Comparison of ENCODE assay signal across 2 cellular contexts in the genomic region with DNA sequence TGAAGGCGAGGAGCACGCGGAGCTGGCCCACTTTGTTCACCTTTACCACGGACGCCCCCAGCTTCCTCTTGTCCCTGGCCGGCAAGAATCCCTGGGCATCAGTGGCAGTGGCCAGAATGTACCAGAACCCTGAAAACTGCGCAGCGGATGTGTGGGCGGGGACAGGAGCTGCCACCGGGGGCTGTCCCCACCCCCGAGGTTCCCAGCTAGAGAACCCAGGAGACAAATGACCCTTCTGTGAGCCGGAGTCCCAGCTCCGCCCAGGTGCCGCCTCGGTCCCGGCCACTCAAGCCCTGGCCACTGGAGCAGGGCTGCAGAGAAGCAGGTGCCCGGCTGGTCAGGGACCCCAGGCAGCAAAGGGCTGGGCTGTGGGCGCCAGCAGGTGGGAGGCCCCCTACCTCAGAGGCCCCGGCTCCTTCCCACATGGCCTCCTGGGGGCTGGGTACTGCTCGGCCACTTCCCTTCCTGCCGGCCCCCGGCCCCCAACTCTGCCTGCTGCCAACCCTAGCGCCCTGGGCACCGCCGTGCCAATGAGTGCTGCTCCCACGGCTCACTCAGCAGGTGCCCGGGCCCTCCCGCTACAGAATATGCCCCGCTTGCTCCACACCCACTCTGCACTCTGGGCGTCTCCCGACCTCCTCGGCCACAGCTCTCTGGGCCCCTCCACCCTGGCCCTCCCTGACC.
A peak's percentile ranks its signal among the peaks of the same experiment; 100 is the strongest.
TF ChIP-seq lines count a peak whose summit lies in the region.

No MANE protein-coding gene starts in this region.

TF ChIP-seq in GM12891, 5 proteins besides CTCF, POLR2A, EP300 and RAD21:
- TF ChIP-seq POLR2AphosphoS5 (IDR thresholded peaks at IDR 0.05; ENCODE audit: low read depth, low read length) (no peak), TAF1 (IDR thresholded peaks at IDR 0.05; ENCODE audit: low read depth, low read length) (no peak), PAX5 (IDR thresholded peaks at IDR 0.05; ENCODE audit: insufficient read depth, low read length, severe bottlenecking) (no peak), POU2F2 (IDR thresholded peaks at IDR 0.05; ENCODE audit: low read depth, low read length) (no peak), SPI1 (IDR thresholded peaks at IDR 0.05; ENCODE audit: low read depth, low read length) (no peak)

TF ChIP-seq in K562, 482 proteins besides CTCF, POLR2A, EP300 and RAD21:
- TF ChIP-seq GABPB1 (CRISPR knock-in tag; IDR thresholded peaks at IDR 0.05), result no peak
- TF ChIP-seq, protein P1, sequence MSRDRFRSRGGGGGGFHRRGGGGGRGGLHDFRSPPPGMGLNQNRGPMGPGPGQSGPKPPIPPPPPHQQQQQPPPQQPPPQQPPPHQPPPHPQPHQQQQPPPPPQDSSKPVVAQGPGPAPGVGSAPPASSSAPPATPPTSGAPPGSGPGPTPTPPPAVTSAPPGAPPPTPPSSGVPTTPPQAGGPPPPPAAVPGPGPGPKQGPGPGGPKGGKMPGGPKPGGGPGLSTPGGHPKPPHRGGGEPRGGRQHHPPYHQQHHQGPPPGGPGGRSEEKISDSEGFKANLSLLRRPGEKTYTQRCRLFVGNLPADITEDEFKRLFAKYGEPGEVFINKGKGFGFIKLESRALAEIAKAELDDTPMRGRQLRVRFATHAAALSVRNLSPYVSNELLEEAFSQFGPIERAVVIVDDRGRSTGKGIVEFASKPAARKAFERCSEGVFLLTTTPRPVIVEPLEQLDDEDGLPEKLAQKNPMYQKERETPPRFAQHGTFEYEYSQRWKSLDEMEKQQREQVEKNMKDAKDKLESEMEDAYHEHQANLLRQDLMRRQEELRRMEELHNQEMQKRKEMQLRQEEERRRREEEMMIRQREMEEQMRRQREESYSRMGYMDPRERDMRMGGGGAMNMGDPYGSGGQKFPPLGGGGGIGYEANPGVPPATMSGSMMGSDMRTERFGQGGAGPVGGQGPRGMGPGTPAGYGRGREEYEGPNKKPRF (IDR thresholded peaks at IDR 0.05; ENCODE audit: low read depth, low read length), result no peak
- TF ChIP-seq ZNF263 (CRISPR knock-in tag; IDR thresholded peaks at IDR 0.05; ENCODE audit: borderline replicate concordance), result no peak
- no peak for TF ChIP-seq E2F3 (CRISPR knock-in tag; IDR thresholded peaks at IDR 0.05)
- no peak for TF ChIP-seq ZNF644 (tag; IDR thresholded peaks at IDR 0.05; ENCODE audit: low read depth)
- TF ChIP-seq PHB2 (IDR thresholded peaks at IDR 0.05; ENCODE audit: low read depth), result no peak
- peak; percentile 56 for TF ChIP-seq EGR1 (conservative IDR thresholded peaks at IDR 0.05)
